In the genomic region with DNA sequence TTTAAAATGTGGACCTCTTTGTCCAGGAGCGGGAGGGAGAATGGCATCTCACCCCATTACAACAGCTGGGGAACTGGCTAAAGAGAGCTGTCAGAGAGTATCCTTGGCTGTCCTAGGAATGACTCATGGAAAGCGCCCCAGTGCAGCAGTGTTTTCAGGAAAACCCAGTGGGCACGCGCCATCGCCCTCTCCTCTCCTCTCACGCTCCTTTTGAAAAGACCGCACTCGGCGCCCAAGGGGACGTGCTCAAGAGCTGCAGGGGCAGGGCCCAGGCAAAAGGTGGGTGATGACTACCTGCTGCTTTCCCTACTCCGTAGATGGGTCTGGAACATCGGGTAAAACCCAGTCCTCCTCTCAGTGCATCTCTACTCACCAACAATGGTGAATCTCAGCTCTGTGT, we compare ENCODE assay signal across 16 cellular contexts.
DNase-seq lines count a peak whose midpoint lies in the region; ATAC-seq and TF ChIP-seq lines count a peak whose summit lies in the region.
"Had no signal": no experiment of that assay in that cellular context is flagged by ENCODE, and none has a peak within 500 bp of the region (broad histone marks: within the 10 kb centered on the region; RNA-seq: fewer than 3 reads in every experiment).

No MANE protein-coding gene starts in this region.

- H3K27me3 ChIP-seq in ovary = no peaks in the 10 kb centered on the region
- no peaks in the 10 kb centered on the region for H3K27me3 ChIP-seq in vagina
- H3K27me3 ChIP-seq: thyroid gland had no signal

- H3K27ac ChIP-seq in ovary (peak overlapping the region in 1 of 2 donors; percentile 65), vagina (peak overlapping the region; percentile 47)
- H3K27ac ChIP-seq: thyroid gland had no signal

- H3K4me1 ChIP-seq in ovary (ENCODE audit: insufficient read depth) (peaks cover 26% of the 10 kb centered on the region), vagina (peaks cover 17% of the 10 kb centered on the region)

- TF ChIP-seq EP300 in ovary (IDR thresholded peaks at IDR 0.05) = no peak

- peak; percentile 62 for ATAC-seq in Right ventricle myocardium superior (ENCODE audit: poor library complexity)
- ATAC-seq: activated CD4-positive, CD25-positive, alpha-beta regulatory T cell treated with anti-CD3 and anti-CD28 coated beads, Interleukin-2, amount 50 U/mL, for 24 hours; Panc1 had no signal

- H3K9me3 ChIP-seq in ovary (no peaks in the 10 kb centered on the region), vagina (no peaks in the 10 kb centered on the region)
- H3K9me3 ChIP-seq: thyroid gland had no signal

- TF ChIP-seq POLR2A in ovary (IDR thresholded peaks at IDR 0.05) (no peak), vagina (IDR thresholded peaks at IDR 0.05) (no peak)

- peak; percentile 60 for DNase-seq in activated effector memory CD4-positive, alpha-beta T cell treated with anti-CD3 and anti-CD28 coated beads, Interleukin-2, amount 50 U/mL, for 16 hours
- no peak for DNase-seq in activated effector memory CD4-positive, alpha-beta T cell treated with Interleukin-2 at 50 U/mL for 16 hours
- DNase-seq in Right ventricle myocardium superior = no peak
- peak; percentile 57 to 65 (median 61) for DNase-seq in ovary
- peak in 1 of 2 donors; percentile 84 for DNase-seq in vagina (ENCODE audit: extremely low spot score in 2 of 2)
- no peak for DNase-seq in medulla oblongata (ENCODE audit: extremely low spot score)
- DNase-seq in NCI-H1092 treated with DMSO at 0.1 percent for 48 hours (lab: John Stamatoyannopoulos, UW) = no peak
- no peak for DNase-seq in stimulated activated CD4-positive, alpha-beta T cell treated with anti-CD3 and anti-CD28 coated beads, Interleukin-15, amount 100 ng/mL, for 24 hours
- DNase-seq: activated naive CD4-positive, alpha-beta T cell; CD4-positive, alpha-beta T cell; foreskin melanocyte; NCI-H1417 treated with DMSO at 0.1 percent for 48 hours; occipital lobe; thyroid gland had no signal

- no peak overlapping the region for H3K4me3 ChIP-seq in ovary
- no peak overlapping the region for H3K4me3 ChIP-seq in vagina
- H3K4me3 ChIP-seq: thyroid gland had no signal

- WGBS in ovary, 3 donors = 24 to 47% (median 43%) methylated on average over 12 of the region's 12 CpGs

- TF ChIP-seq CTCF in ovary (IDR thresholded peaks at IDR 0.05) = no peak
- no peak for TF ChIP-seq CTCF in vagina (IDR thresholded peaks at IDR 0.05)

- intact Hi-C loops in Right ventricle myocardium superior (cut with DNase I) (no loop called here), ovary (cut with DNase I) (no loop called here), vagina (cut with DNase I) (loop anchor here (10.0 kb wide), 1 partner anchor 60 kb away; no protein-coding TSS in a partner anchor)

- H3K36me3 ChIP-seq in ovary (no peaks in the 10 kb centered on the region), vagina (peaks cover 0 to 32% of the 10 kb centered on the region in 2 donors)

Comparison
In these comparisons a context has a peak if more than half of its experiments do, and no peak if none do; other contexts are left out.
1. DNase-seq: peak in activated effector memory CD4-positive, alpha-beta T cell treated with anti-CD3 and anti-CD28 coated beads, Interleukin-2, amount 50 U/mL, for 16 hours (single experiment) and ovary (5 of 5); none in activated effector memory CD4-positive, alpha-beta T cell treated with Interleukin-2 at 50 U/mL for 16 hours (single experiment), Right ventricle myocardium superior (single experiment), medulla oblongata (single experiment), NCI-H1092 treated with DMSO at 0.1 percent for 48 hours (single experiment) and stimulated activated CD4-positive, alpha-beta T cell treated with anti-CD3 and anti-CD28 coated beads, Interleukin-15, amount 100 ng/mL, for 24 hours (single experiment).